Comparison of ENCODE assay signal across 31 cellular contexts in genomic region chr17:70924776-70925175, GRCh38.
"Had no signal": no experiment of that assay in that cellular context is flagged by ENCODE, and none has a peak within 500 bp of the region (broad histone marks: within the 10 kb centered on the region; RNA-seq: fewer than 3 reads in every experiment).

No MANE protein-coding gene starts in this region.

- H3K9me3 ChIP-seq: ascending aorta, esophagus muscularis mucosa, gastrocnemius medialis had no signal

- H3K4me1 ChIP-seq: ascending aorta, breast epithelium, esophagus muscularis mucosa, foreskin keratinocyte, gastrocnemius medialis, heart left ventricle had no signal

- H3K4me3 ChIP-seq: ascending aorta, breast epithelium, cardiac muscle cell, esophagus muscularis mucosa, gastrocnemius medialis, heart left ventricle had no signal

- H3K27me3 ChIP-seq: ascending aorta, breast epithelium, cardiac muscle cell, esophagus muscularis mucosa, foreskin keratinocyte, gastrocnemius medialis, heart left ventricle had no signal

- H3K36me3 ChIP-seq: ascending aorta, breast epithelium, cardiac muscle cell, esophagus muscularis mucosa, gastrocnemius medialis, heart left ventricle, WERI-Rb-1 had no signal

- H3K27ac ChIP-seq: ascending aorta, breast epithelium, cardiac muscle cell, esophagus muscularis mucosa, foreskin keratinocyte, gastrocnemius medialis, heart left ventricle, WERI-Rb-1 had no signal

- ATAC-seq: activated CD4-positive, CD25-positive, alpha-beta regulatory T cell treated with anti-CD3 and anti-CD28 coated beads, Interleukin-2, amount 50 U/mL, for 24 hours; activated CD8-positive, alpha-beta T cell treated with anti-CD3 and anti-CD28 coated beads for 36 hours; activated T-cell treated with anti-CD3 and anti-CD28 coated beads, Interleukin-2, amount 50 U/mL, for 4 hours; activated T-helper 17 cell treated with anti-CD3 and anti-CD28 coated beads, Interleukin-2, amount 50 U/mL, for 72 hours; effector memory CD8-positive, alpha-beta T cell; foreskin keratinocyte; gastrocnemius medialis; heart left ventricle; T-helper 17 cell had no signal

- DNase-seq: activated B cell treated with CpG ODN at 0.5 μM for 24 hours; activated CD4-positive, alpha-beta T cell treated with anti-CD3 and anti-CD28 coated beads for 48 hours; activated CD4-positive, alpha-beta T cell treated with anti-CD3 and anti-CD28 coated beads, Interleukin-2, amount 50 U/mL, for 1 hour; activated CD4-positive, alpha-beta T cell treated with anti-CD3 and anti-CD28 coated beads, Interleukin-2, amount 50 U/mL, for 48 hours; activated CD8-positive, alpha-beta memory T cell treated with anti-CD3 and anti-CD28 coated beads for 24 hours; activated CD8-positive, alpha-beta T cell treated with anti-CD3 and anti-CD28 coated beads for 36 hours; activated effector memory CD4-positive, alpha-beta T cell treated with Interleukin-2 at 50 U/mL for 16 hours; activated gamma-delta T cell treated with Interleukin-2 at 50 U/mL for 16 hours; activated naive CD4-positive, alpha-beta T cell treated with anti-CD3 and anti-CD28 coated beads, Interleukin-2, amount 50 U/mL, for 16 hours; activated naive CD4-positive, alpha-beta T cell treated with Interleukin-2 at 50 U/mL for 16 hours; activated naive CD8-positive, alpha-beta T cell treated with anti-CD3 and anti-CD28 coated beads, Interleukin-2, amount 10 ng/mL, durations not matched to agents 7 days and 5 days; activated T-cell treated with anti-CD3 and anti-CD28 coated beads, Interleukin-2, amount 50 U/mL, for 4 hours; cortex of kidney; dermis blood vessel endothelial cell; effector CD4-positive, alpha-beta T cell; effector memory CD8-positive, alpha-beta T cell; erythroblast; foreskin keratinocyte; gastrocnemius medialis; glutamatergic neuron; heart left ventricle; T-helper 1 cell; T-helper 17 cell; T1000; WERI-Rb-1 had no signal
